1 cellular context compared by ENCODE assay signal in the genomic region with DNA sequence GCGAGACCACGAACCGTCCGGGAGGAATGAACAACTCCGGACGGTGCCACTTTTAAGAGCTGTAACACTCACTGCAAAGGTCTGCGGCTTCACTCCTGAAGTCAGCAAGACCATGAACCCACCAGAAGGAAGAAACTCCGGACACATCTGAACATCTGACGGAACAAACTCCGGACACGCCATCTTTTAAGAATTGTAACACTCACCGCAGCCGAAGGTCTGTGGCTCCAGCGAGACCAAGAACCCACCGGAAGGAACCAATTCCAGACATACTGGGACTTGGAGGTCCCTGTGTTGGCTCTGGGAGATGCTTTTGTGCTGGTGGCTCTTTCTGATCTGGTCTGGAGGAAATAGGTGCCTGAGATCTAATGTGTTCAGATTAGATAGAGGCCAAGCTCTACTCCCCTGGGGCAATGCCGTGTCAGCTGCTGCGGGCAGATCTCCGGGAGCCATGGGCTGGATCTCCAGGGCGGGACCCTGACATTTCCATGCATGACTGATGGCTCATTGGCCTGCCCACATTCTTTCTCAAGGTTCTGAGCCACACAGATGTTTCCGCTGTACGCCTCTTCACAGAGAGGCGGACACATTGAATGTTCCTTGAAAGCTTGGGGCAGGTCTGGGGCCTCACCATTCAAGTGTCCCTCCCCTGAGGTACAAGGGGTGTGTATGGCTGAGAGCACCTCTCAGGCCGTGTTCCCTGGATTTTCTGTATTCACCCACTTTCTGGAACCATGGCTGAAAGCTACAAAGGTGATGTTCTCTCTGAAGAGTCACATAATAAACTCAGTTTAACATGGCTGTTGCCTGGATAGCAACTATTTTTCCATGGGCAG.
A peak's percentile ranks its signal among the peaks of the same experiment; 100 is the strongest.
TF ChIP-seq lines count a peak whose summit lies in the region.

No MANE protein-coding gene starts in this region.

TF ChIP-seq in K562, 482 proteins besides CTCF, POLR2A, EP300 and RAD21 (continued from another document and continues in another):
- TF ChIP-seq, protein P1, sequence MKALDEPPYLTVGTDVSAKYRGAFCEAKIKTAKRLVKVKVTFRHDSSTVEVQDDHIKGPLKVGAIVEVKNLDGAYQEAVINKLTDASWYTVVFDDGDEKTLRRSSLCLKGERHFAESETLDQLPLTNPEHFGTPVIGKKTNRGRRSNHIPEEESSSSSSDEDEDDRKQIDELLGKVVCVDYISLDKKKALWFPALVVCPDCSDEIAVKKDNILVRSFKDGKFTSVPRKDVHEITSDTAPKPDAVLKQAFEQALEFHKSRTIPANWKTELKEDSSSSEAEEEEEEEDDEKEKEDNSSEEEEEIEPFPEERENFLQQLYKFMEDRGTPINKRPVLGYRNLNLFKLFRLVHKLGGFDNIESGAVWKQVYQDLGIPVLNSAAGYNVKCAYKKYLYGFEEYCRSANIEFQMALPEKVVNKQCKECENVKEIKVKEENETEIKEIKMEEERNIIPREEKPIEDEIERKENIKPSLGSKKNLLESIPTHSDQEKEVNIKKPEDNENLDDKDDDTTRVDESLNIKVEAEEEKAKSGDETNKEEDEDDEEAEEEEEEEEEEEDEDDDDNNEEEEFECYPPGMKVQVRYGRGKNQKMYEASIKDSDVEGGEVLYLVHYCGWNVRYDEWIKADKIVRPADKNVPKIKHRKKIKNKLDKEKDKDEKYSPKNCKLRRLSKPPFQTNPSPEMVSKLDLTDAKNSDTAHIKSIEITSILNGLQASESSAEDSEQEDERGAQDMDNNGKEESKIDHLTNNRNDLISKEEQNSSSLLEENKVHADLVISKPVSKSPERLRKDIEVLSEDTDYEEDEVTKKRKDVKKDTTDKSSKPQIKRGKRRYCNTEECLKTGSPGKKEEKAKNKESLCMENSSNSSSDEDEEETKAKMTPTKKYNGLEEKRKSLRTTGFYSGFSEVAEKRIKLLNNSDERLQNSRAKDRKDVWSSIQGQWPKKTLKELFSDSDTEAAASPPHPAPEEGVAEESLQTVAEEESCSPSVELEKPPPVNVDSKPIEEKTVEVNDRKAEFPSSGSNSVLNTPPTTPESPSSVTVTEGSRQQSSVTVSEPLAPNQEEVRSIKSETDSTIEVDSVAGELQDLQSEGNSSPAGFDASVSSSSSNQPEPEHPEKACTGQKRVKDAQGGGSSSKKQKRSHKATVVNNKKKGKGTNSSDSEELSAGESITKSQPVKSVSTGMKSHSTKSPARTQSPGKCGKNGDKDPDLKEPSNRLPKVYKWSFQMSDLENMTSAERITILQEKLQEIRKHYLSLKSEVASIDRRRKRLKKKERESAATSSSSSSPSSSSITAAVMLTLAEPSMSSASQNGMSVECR (CRISPR knock-in tag; IDR thresholded peaks at IDR 0.05), result peak; percentile 73; the same call in 1 of the 2 replicates
- TF ChIP-seq FOS (IDR thresholded peaks at IDR 0.05; ENCODE audit: extremely low read depth, insufficient read length) (peak; percentile 7), ZNF75A (CRISPR knock-in tag; IDR thresholded peaks at IDR 0.05) (peak; percentile 46; the same call in 1 of the 2 replicates), DNMT1 (IDR thresholded peaks at IDR 0.05) (peak; percentile 76; the same call in 1 of the 2 replicates), TEAD2 (tag; IDR thresholded peaks at IDR 0.05) (peak; percentile 71; the same call in 1 of the 2 replicates), ZFP30 (CRISPR knock-in tag; IDR thresholded peaks at IDR 0.05; ENCODE audit: borderline replicate concordance) (no peak), KDM4B (IDR thresholded peaks at IDR 0.05; ENCODE audit: borderline replicate concordance in 2 of 2, low read depth in 1 of 2) (peak in 1 of 2 experiments; percentile 76; a peak in 1 of 4 replicates), UBTF (IDR thresholded peaks at IDR 0.05; ENCODE audit: borderline replicate concordance in 1 of 2, low read depth in 2 of 2, low read length in 2 of 2) (peak in 1 of 2 experiments; percentile 54; a peak in 1 of 4 replicates), CXXC5 (CRISPR knock-in tag; IDR thresholded peaks at IDR 0.05) (peak; percentile 78), CHD1 (IDR thresholded peaks at IDR 0.05; ENCODE audit: low read length) (peak; percentile 25), CCNT2 (IDR thresholded peaks at IDR 0.05; ENCODE audit: borderline replicate concordance, extremely low read depth, insufficient read length, low read depth, low read length) (peak; percentile 99), ETV5 (CRISPR knock-in tag; IDR thresholded peaks at IDR 0.05; ENCODE audit: low read depth) (peak; percentile 96), USF2 (CRISPR knock-in tag; IDR thresholded peaks at IDR 0.05) (no peak), TSC22D4 (tag; IDR thresholded peaks at IDR 0.05) (no peak), PHF8 (IDR thresholded peaks at IDR 0.05; ENCODE audit: borderline replicate concordance, low read length) (peak; percentile 27; the same call in 1 of the 2 replicates), FUS (optimal IDR thresholded peaks at IDR 0.05; ENCODE audit: low read depth, low read length) (no peak), MYNN (IDR thresholded peaks at IDR 0.05) (peak; percentile 93), MYNN (CRISPR knock-in tag; IDR thresholded peaks at IDR 0.05) (no peak), RREB1 (CRISPR knock-in tag; IDR thresholded peaks at IDR 0.05) (peak; percentile 90), HDAC1 (IDR thresholded peaks at IDR 0.05) (peak in 1 of 2 experiments; percentile 54; a peak in 1 of 4 replicates), ZNF197 (CRISPR knock-in tag; IDR thresholded peaks at IDR 0.05; ENCODE audit: low read depth) (0 out of 2 replicates have a peak, but pooled peaks have one; percentile 26), ZNF583 (CRISPR knock-in tag; IDR thresholded peaks at IDR 0.05) (0 out of 2 replicates have a peak, but pooled peaks have one; percentile 36), ZNF717 (CRISPR knock-in tag; IDR thresholded peaks at IDR 0.05) (no peak; the same call in 1 of the 2 replicates), XRCC4 (IDR thresholded peaks at IDR 0.05; ENCODE audit: extremely low read depth, insufficient read depth, insufficient read length) (no peak), REST (CRISPR knock-in tag; IDR thresholded peaks at IDR 0.05; ENCODE audit: low read depth) (peak; percentile 33; the same call in 1 of the 2 replicates), ZNF175 (CRISPR knock-in tag; IDR thresholded peaks at IDR 0.05; ENCODE audit: low read depth) (peak; percentile 86; the same call in 1 of the 2 replicates), POLR2H (tag; IDR thresholded peaks at IDR 0.05; ENCODE audit: low read depth) (peak; percentile 95), ZNF436 (CRISPR knock-in tag; IDR thresholded peaks at IDR 0.05) (peak; percentile 58; the same call in 1 of the 2 replicates), ZNF830 (CRISPR knock-in tag; IDR thresholded peaks at IDR 0.05) (0 out of 2 replicates have a peak, but pooled peaks have one; percentile 57), CBFA2T2 (conservative IDR thresholded peaks at IDR 0.05) (peak; percentile 97), RAD51 (IDR thresholded peaks at IDR 0.05; ENCODE audit: borderline replicate concordance, low read depth) (0 out of 2 replicates have a peak, but pooled peaks have one; percentile 41)
- TF ChIP-seq, protein P2, sequence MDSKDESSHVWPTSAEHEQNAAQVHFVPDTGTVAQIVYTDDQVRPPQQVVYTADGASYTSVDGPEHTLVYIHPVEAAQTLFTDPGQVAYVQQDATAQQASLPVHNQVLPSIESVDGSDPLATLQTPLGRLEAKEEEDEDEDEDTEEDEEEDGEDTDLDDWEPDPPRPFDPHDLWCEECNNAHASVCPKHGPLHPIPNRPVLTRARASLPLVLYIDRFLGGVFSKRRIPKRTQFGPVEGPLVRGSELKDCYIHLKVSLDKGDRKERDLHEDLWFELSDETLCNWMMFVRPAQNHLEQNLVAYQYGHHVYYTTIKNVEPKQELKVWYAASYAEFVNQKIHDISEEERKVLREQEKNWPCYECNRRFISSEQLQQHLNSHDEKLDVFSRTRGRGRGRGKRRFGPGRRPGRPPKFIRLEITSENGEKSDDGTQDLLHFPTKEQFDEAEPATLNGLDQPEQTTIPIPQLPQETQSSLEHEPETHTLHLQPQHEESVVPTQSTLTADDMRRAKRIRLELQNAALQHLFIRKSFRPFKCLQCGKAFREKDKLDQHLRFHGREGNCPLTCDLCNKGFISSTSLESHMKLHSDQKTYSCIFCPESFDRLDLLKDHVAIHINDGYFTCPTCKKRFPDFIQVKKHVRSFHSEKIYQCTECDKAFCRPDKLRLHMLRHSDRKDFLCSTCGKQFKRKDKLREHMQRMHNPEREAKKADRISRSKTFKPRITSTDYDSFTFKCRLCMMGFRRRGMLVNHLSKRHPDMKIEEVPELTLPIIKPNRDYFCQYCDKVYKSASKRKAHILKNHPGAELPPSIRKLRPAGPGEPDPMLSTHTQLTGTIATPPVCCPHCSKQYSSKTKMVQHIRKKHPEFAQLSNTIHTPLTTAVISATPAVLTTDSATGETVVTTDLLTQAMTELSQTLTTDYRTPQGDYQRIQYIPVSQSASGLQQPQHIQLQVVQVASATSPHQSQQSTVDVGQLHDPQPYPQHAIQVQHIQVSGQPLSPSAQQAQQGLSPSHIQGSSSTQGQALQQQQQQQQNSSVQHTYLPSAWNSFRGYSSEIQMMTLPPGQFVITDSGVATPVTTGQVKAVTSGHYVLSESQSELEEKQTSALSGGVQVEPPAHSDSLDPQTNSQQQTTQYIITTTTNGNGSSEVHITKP (IDR thresholded peaks at IDR 0.05; ENCODE audit: partially characterized antibody), result peak; percentile 88
